22 cellular contexts compared by ENCODE assay signal in genomic region chr7:149853157-149853556, GRCh38.
"Had no signal": no experiment of that assay in that cellular context is flagged by ENCODE, and none has a peak within 500 bp of the region (broad histone marks: within the 10 kb centered on the region; RNA-seq: fewer than 3 reads in every experiment).

No MANE protein-coding gene starts in this region.

- H3K4me3 ChIP-seq: ascending aorta, colonic mucosa, esophagus squamous epithelium, gastroesophageal sphincter, right lobe of liver, tibial artery had no signal

- H3K27me3 Mint-ChIP-seq: memory B cell; naive B cell; stimulated activated naive CD8-positive, alpha-beta T cell treated with anti-CD3 and anti-CD28 coated beads, Interleukin-15, amount 100 ng/mL, for 72 hours had no signal

- H3K4me3 Mint-ChIP-seq: memory B cell; neural crest cell; stimulated activated effector memory CD8-positive, alpha-beta T cell treated with anti-CD3 and anti-CD28 coated beads, Interleukin-12 subunit alpha, Interleukin-12 subunit beta, amount 100 ng/mL, for 72 hours; stimulated activated naive CD8-positive, alpha-beta T cell treated with anti-CD3 and anti-CD28 coated beads, Interleukin-15, amount 100 ng/mL, for 72 hours; WTC11 had no signal

- H3K36me3 ChIP-seq: colonic mucosa, right lobe of liver had no signal

- H3K9me3 ChIP-seq: ascending aorta, colonic mucosa, esophagus squamous epithelium, gastroesophageal sphincter, right lobe of liver, tibial artery had no signal

- H3K9me3 Mint-ChIP-seq: activated naive CD4-positive, alpha-beta T cell treated with anti-CD3 and anti-CD28 coated beads, Interleukin-2, amount 50 U/mL, for 72 hours; memory B cell; naive B cell; neural crest cell; stimulated activated effector memory CD8-positive, alpha-beta T cell treated with anti-CD3 and anti-CD28 coated beads, Interleukin-12 subunit alpha, Interleukin-12 subunit beta, amount 100 ng/mL, for 72 hours; stimulated activated naive CD8-positive, alpha-beta T cell treated with anti-CD3 and anti-CD28 coated beads, Interleukin-15, amount 100 ng/mL, for 72 hours; WTC11 had no signal

- H3K27ac Mint-ChIP-seq: memory B cell; stimulated activated effector memory CD8-positive, alpha-beta T cell treated with anti-CD3 and anti-CD28 coated beads, Interleukin-12 subunit alpha, Interleukin-12 subunit beta, amount 100 ng/mL, for 72 hours; stimulated activated naive CD8-positive, alpha-beta T cell treated with anti-CD3 and anti-CD28 coated beads, Interleukin-15, amount 100 ng/mL, for 72 hours; WTC11 had no signal

- H3K27me3 ChIP-seq: ascending aorta, colonic mucosa, esophagus squamous epithelium, gastroesophageal sphincter, right lobe of liver, tibial artery had no signal

- H3K27ac ChIP-seq: ascending aorta, colonic mucosa, esophagus squamous epithelium, gastroesophageal sphincter, right lobe of liver, tibial artery had no signal

- H3K36me3 Mint-ChIP-seq: stimulated activated effector memory CD8-positive, alpha-beta T cell treated with anti-CD3 and anti-CD28 coated beads, Interleukin-12 subunit alpha, Interleukin-12 subunit beta, amount 100 ng/mL, for 72 hours; WTC11 had no signal

- H3K4me1 Mint-ChIP-seq: memory B cell had no signal

- DNase-seq: activated gamma-delta T cell treated with Interleukin-2 at 50 U/mL for 16 hours; activated T-cell treated with anti-CD3 and anti-CD28 coated beads, Interleukin-2, amount 50 U/mL, for 1 hour; colonic mucosa; esophagus squamous epithelium; head of caudate nucleus; hypothalamus; left cardiac atrium; naive B cell; occipital lobe; small intestine; stimulated activated CD4-positive, alpha-beta T cell treated with anti-CD3 and anti-CD28 coated beads, Interleukin-2, amount 100 ng/mL, for 24 hours; stimulated activated naive CD8-positive, alpha-beta T cell treated with anti-CD3 and anti-CD28 coated beads, Interleukin-15, amount 100 ng/mL, for 72 hours; T-helper 9 cell; tibial artery had no signal

- ATAC-seq: activated naive CD4-positive, alpha-beta T cell treated with anti-CD3 and anti-CD28 coated beads, Interleukin-2, amount 50 U/mL, for 72 hours; gastroesophageal sphincter; left cardiac atrium; right lobe of liver; stimulated activated effector memory CD8-positive, alpha-beta T cell treated with anti-CD3 and anti-CD28 coated beads, Interleukin-12 subunit alpha, Interleukin-12 subunit beta, amount 100 ng/mL, for 72 hours; stimulated activated naive CD8-positive, alpha-beta T cell treated with anti-CD3 and anti-CD28 coated beads, Interleukin-15, amount 100 ng/mL, for 72 hours; WTC11 had no signal

- H3K4me1 ChIP-seq: ascending aorta, colonic mucosa had no signal
